ENCODE assay signal across 15 cellular contexts in the genomic region with DNA sequence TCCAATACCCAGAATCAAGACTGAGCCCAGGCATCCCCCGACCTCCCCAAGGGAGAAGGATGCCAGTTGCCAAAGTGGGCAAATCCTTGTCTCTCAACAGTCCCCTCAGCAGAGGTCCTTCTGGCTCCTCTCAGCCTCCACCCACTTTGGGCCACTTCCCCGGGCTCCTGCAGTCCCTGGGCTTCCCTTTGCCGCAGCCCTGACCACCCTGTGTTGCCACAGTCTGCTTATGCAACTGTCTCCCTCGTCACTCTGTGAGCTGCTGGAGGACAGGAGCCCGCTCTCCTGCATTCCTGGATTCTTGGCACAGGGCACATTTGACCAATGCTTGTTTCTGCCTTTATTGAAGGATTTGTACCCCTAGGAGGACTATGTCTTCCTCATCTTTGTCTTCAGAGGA. TPM values are rescaled to one million over a fixed set of nuclear protein-coding genes. Genes with fewer than 3 reads are reported as not detected.
DNase-seq lines count a peak whose midpoint lies in the region; ATAC-seq and TF ChIP-seq lines count a peak whose summit lies in the region.
"Had no signal": no experiment of that assay in that cellular context is flagged by ENCODE, and none has a peak within 500 bp of the region (broad histone marks: within the 10 kb centered on the region; RNA-seq: fewer than 3 reads in every experiment).

No MANE protein-coding gene starts in this region.

- H3K9ac ChIP-seq in endodermal cell (ENCODE audit: extremely low read depth, low read length, poor library complexity, severe bottlenecking), result no peak overlapping the region

- no peaks in the 10 kb centered on the region for H3K27me3 Mint-ChIP-seq in activated naive CD4-positive, alpha-beta T cell treated with anti-CD3 and anti-CD28 coated beads, Interleukin-2, amount 50 U/mL, for 24 hours
- H3K27me3 Mint-ChIP-seq in activated naive CD4-positive, alpha-beta T cell treated with anti-CD3 and anti-CD28 coated beads for 36 hours (ENCODE audit: low read depth), result no peaks in the 10 kb centered on the region
- peaks cover 11% of the 10 kb centered on the region for H3K27me3 Mint-ChIP-seq in endodermal cell (ENCODE audit: insufficient read depth)
- H3K27me3 Mint-ChIP-seq: activated CD4-positive, alpha-beta T cell treated with anti-CD3 and anti-CD28 coated beads, Interleukin-2, amount 10 ng/mL, durations not matched to agents 7 days and 5 days; stimulated activated naive CD8-positive, alpha-beta T cell treated with anti-CD3 and anti-CD28 coated beads, Interleukin-15, Interleukin-2, amounts not matched to agents 100 ng/mL and 50 ng/mL, for 24 hours had no signal

- intact Hi-C loops in activated naive CD4-positive, alpha-beta T cell treated with anti-CD3 and anti-CD28 coated beads for 36 hours (cut with micrococcal nuclease), result no loop called here

- H3K27me3 ChIP-seq in endodermal cell (ENCODE audit: control insufficient read depth, insufficient read depth, low read length, poor library complexity, severe bottlenecking), result no peaks in the 10 kb centered on the region
- H3K27me3 ChIP-seq: body of pancreas, pancreas had no signal

- WGBS in endodermal cell (ENCODE audit: insufficient coverage in 1 of 2, insufficient read length in 1 of 2), 2 experiments, result 94% methylated on average over 5 of the region's 5 CpGs

- no peak overlapping the region for H3K27ac ChIP-seq in endodermal cell (ENCODE audit: low read depth, low read length)
- H3K27ac ChIP-seq: body of pancreas, heart right ventricle, pancreas had no signal

- DNase-seq in activated naive CD4-positive, alpha-beta T cell treated with anti-CD3 and anti-CD28 coated beads for 36 hours, result no peak
- DNase-seq in NB4 (ENCODE audit: low read depth) (peak; percentile 68), endodermal cell (peak; percentile 36), dedifferentiated amniotic fluid mesenchymal stem cell (ENCODE audit: extremely low spot score) (no peak), NCI-H526 (lab: John Stamatoyannopoulos, UW) (no peak), NCI-H146 treated with DMSO at 0.1 percent for 48 hours (lab: John Stamatoyannopoulos, UW; ENCODE audit: unreplicated experiment) (no peak)
- DNase-seq in stimulated activated effector memory CD8-positive, alpha-beta T cell treated with anti-CD3 and anti-CD28 coated beads, Interleukin-12 subunit alpha, Interleukin-12 subunit beta, amount 100 ng/mL, for 72 hours (ENCODE audit: low spot score in 2 of 2), result no peak
- DNase-seq: activated CD4-positive, alpha-beta T cell treated with anti-CD3 and anti-CD28 coated beads, Interleukin-2, amount 10 ng/mL, durations not matched to agents 7 days and 5 days; heart right ventricle; RPMI8226; stimulated activated CD4-positive, alpha-beta T cell treated with anti-CD3 and anti-CD28 coated beads, Interleukin-12 subunit alpha, Interleukin-12 subunit beta, amount 100 ng/mL, for 4 hours had no signal

- H3K4me1 ChIP-seq in endodermal cell (ENCODE audit: control insufficient read depth, insufficient read depth, low read length), result peaks cover 11% of the 10 kb centered on the region

- H3K4me1 Mint-ChIP-seq in activated naive CD4-positive, alpha-beta T cell treated with anti-CD3 and anti-CD28 coated beads, Interleukin-2, amount 50 U/mL, for 24 hours, result peaks cover 11% of the 10 kb centered on the region
- peaks cover 8% of the 10 kb centered on the region for H3K4me1 Mint-ChIP-seq in activated naive CD4-positive, alpha-beta T cell treated with anti-CD3 and anti-CD28 coated beads for 36 hours (ENCODE audit: low read depth)
- H3K4me1 Mint-ChIP-seq in endodermal cell, result peaks cover 19% of the 10 kb centered on the region
- H3K4me1 Mint-ChIP-seq in stimulated activated effector memory CD8-positive, alpha-beta T cell treated with anti-CD3 and anti-CD28 coated beads, Interleukin-12 subunit alpha, Interleukin-12 subunit beta, amount 100 ng/mL, for 72 hours, result peaks cover 40% of the 10 kb centered on the region

- no peaks in the 10 kb centered on the region for H3K9me3 ChIP-seq in endodermal cell (ENCODE audit: control insufficient read depth, low read length)
- H3K9me3 ChIP-seq: body of pancreas, heart right ventricle, pancreas had no signal

- H3K36me3 ChIP-seq in endodermal cell (ENCODE audit: control insufficient read depth, insufficient read depth, low read length), result no peaks in the 10 kb centered on the region
- H3K36me3 ChIP-seq: heart right ventricle, pancreas had no signal

- ATAC-seq in stimulated activated effector memory CD8-positive, alpha-beta T cell treated with anti-CD3 and anti-CD28 coated beads, Interleukin-12 subunit alpha, Interleukin-12 subunit beta, amount 100 ng/mL, for 72 hours, result no peak
- ATAC-seq: body of pancreas, heart right ventricle, pancreas had no signal

- CTCF ChIA-PET in activated naive CD4-positive, alpha-beta T cell treated with anti-CD3 and anti-CD28 coated beads for 36 hours (lab: Charles Lee), result interaction anchor here (1.1 kb wide), 1 partner anchor 62 kb away, joined by 3 read pairs; no protein-coding TSS in a partner anchor

- no peak overlapping the region for H3K4me3 ChIP-seq in NB4 (ENCODE audit: low read depth, low read length)
- no peak overlapping the region for H3K4me3 ChIP-seq in endodermal cell (ENCODE audit: low read length)
- H3K4me3 ChIP-seq: body of pancreas, heart right ventricle, pancreas had no signal

- TF ChIP-seq CTCF in NB4 (IDR thresholded peaks at IDR 0.05; ENCODE audit: low read depth, low read length) (no peak), endodermal cell (conservative IDR thresholded peaks at IDR 0.05) (no peak)

- no peaks in the 10 kb centered on the region for H3K9me3 Mint-ChIP-seq in activated naive CD4-positive, alpha-beta T cell treated with anti-CD3 and anti-CD28 coated beads, Interleukin-2, amount 50 U/mL, for 24 hours
- no peaks in the 10 kb centered on the region for H3K9me3 Mint-ChIP-seq in activated naive CD4-positive, alpha-beta T cell treated with anti-CD3 and anti-CD28 coated beads for 36 hours
- no peaks in the 10 kb centered on the region for H3K9me3 Mint-ChIP-seq in endodermal cell
- no peaks in the 10 kb centered on the region for H3K9me3 Mint-ChIP-seq in stimulated activated effector memory CD8-positive, alpha-beta T cell treated with anti-CD3 and anti-CD28 coated beads, Interleukin-12 subunit alpha, Interleukin-12 subunit beta, amount 100 ng/mL, for 72 hours
- H3K9me3 Mint-ChIP-seq: activated CD4-positive, alpha-beta T cell treated with anti-CD3 and anti-CD28 coated beads, Interleukin-2, amount 10 ng/mL, durations not matched to agents 7 days and 5 days; stimulated activated naive CD8-positive, alpha-beta T cell treated with anti-CD3 and anti-CD28 coated beads, Interleukin-15, Interleukin-2, amounts not matched to agents 100 ng/mL and 50 ng/mL, for 24 hours had no signal

- no peak for TF ChIP-seq POLR2A in NB4 (IDR thresholded peaks at IDR 0.05; ENCODE audit: extremely low read depth, insufficient read length)

- H3K27ac Mint-ChIP-seq in activated naive CD4-positive, alpha-beta T cell treated with anti-CD3 and anti-CD28 coated beads, Interleukin-2, amount 50 U/mL, for 24 hours, result peak overlapping the region; percentile 80
- no peak overlapping the region for H3K27ac Mint-ChIP-seq in activated naive CD4-positive, alpha-beta T cell treated with anti-CD3 and anti-CD28 coated beads for 36 hours
- no peak overlapping the region for H3K27ac Mint-ChIP-seq in endodermal cell
- peak overlapping the region; percentile 74 for H3K27ac Mint-ChIP-seq in stimulated activated effector memory CD8-positive, alpha-beta T cell treated with anti-CD3 and anti-CD28 coated beads, Interleukin-12 subunit alpha, Interleukin-12 subunit beta, amount 100 ng/mL, for 72 hours
- H3K27ac Mint-ChIP-seq: activated CD4-positive, alpha-beta T cell treated with anti-CD3 and anti-CD28 coated beads, Interleukin-2, amount 10 ng/mL, durations not matched to agents 7 days and 5 days; stimulated activated naive CD8-positive, alpha-beta T cell treated with anti-CD3 and anti-CD28 coated beads, Interleukin-15, Interleukin-2, amounts not matched to agents 100 ng/mL and 50 ng/mL, for 24 hours had no signal

- H3K36me3 Mint-ChIP-seq in activated naive CD4-positive, alpha-beta T cell treated with anti-CD3 and anti-CD28 coated beads, Interleukin-2, amount 50 U/mL, for 24 hours, result peaks cover 4% of the 10 kb centered on the region
- peaks cover 6% of the 10 kb centered on the region for H3K36me3 Mint-ChIP-seq in activated naive CD4-positive, alpha-beta T cell treated with anti-CD3 and anti-CD28 coated beads for 36 hours (ENCODE audit: low read depth)
- H3K36me3 Mint-ChIP-seq in endodermal cell (ENCODE audit: low read depth), result peaks cover 2% of the 10 kb centered on the region
- peaks cover 27% of the 10 kb centered on the region for H3K36me3 Mint-ChIP-seq in stimulated activated effector memory CD8-positive, alpha-beta T cell treated with anti-CD3 and anti-CD28 coated beads, Interleukin-12 subunit alpha, Interleukin-12 subunit beta, amount 100 ng/mL, for 72 hours

- H3K4me3 Mint-ChIP-seq in activated naive CD4-positive, alpha-beta T cell treated with anti-CD3 and anti-CD28 coated beads, Interleukin-2, amount 50 U/mL, for 24 hours, result no peak overlapping the region
- H3K4me3 Mint-ChIP-seq in activated naive CD4-positive, alpha-beta T cell treated with anti-CD3 and anti-CD28 coated beads for 36 hours, result no peak overlapping the region
- H3K4me3 Mint-ChIP-seq in endodermal cell, result no peak overlapping the region
- H3K4me3 Mint-ChIP-seq in stimulated activated effector memory CD8-positive, alpha-beta T cell treated with anti-CD3 and anti-CD28 coated beads, Interleukin-12 subunit alpha, Interleukin-12 subunit beta, amount 100 ng/mL, for 72 hours, result no peak overlapping the region
- H3K4me3 Mint-ChIP-seq: activated CD4-positive, alpha-beta T cell treated with anti-CD3 and anti-CD28 coated beads, Interleukin-2, amount 10 ng/mL, durations not matched to agents 7 days and 5 days; stimulated activated naive CD8-positive, alpha-beta T cell treated with anti-CD3 and anti-CD28 coated beads, Interleukin-15, Interleukin-2, amounts not matched to agents 100 ng/mL and 50 ng/mL, for 24 hours had no signal

RNA-seq across cellular contexts. Expression of gene LRP8, which starts 2.9 kb away (rescaled TPM):
- 10 to 100 TPM; 27.7 to 32.9 TPM for total RNA-seq in activated naive CD4-positive, alpha-beta T cell treated with anti-CD3 and anti-CD28 coated beads for 36 hours
- total RNA-seq in endodermal cell, result 10 to 100 TPM; 29.1 to 39.6 TPM
- 35.6 TPM for polyA plus RNA-seq in endodermal cell (2013, experiment 1 of 2)
- 29.0 TPM for polyA plus RNA-seq in endodermal cell (2013, experiment 2 of 2)

Comparison
In these comparisons a context has a peak if more than half of its experiments do, and no peak if none do; other contexts are left out.
1. H3K27ac Mint-ChIP-seq: peak in activated naive CD4-positive, alpha-beta T cell treated with anti-CD3 and anti-CD28 coated beads, Interleukin-2, amount 50 U/mL, for 24 hours (single experiment) and stimulated activated effector memory CD8-positive, alpha-beta T cell treated with anti-CD3 and anti-CD28 coated beads, Interleukin-12 subunit alpha, Interleukin-12 subunit beta, amount 100 ng/mL, for 72 hours (single experiment); none in activated naive CD4-positive, alpha-beta T cell treated with anti-CD3 and anti-CD28 coated beads for 36 hours (single experiment) and endodermal cell (single experiment).
2. DNase-seq: peak in NB4 (single experiment) and endodermal cell (single experiment); none in activated naive CD4-positive, alpha-beta T cell treated with anti-CD3 and anti-CD28 coated beads for 36 hours (single experiment), stimulated activated effector memory CD8-positive, alpha-beta T cell treated with anti-CD3 and anti-CD28 coated beads, Interleukin-12 subunit alpha, Interleukin-12 subunit beta, amount 100 ng/mL, for 72 hours (0 of 2), dedifferentiated amniotic fluid mesenchymal stem cell (single experiment), NCI-H526 (0 of 2) and NCI-H146 treated with DMSO at 0.1 percent for 48 hours (single experiment).